8 cellular contexts compared by ENCODE assay signal in genomic region chr14:94180655-94181271, GRCh38. TPM values are rescaled to one million over a fixed set of nuclear protein-coding genes. Genes with fewer than 3 reads are reported as not detected.
DNase-seq lines count a peak whose midpoint lies in the region; ATAC-seq and TF ChIP-seq lines count a peak whose summit lies in the region.

No MANE protein-coding gene starts in this region.

- H3K9me2 ChIP-seq in Karpas-422 (replicated peaks; ENCODE audit: insufficient read depth, low read length) = no peaks in the 10 kb centered on the region

- H3K4me3 ChIP-seq in Karpas-422 (ENCODE audit: low read length) = no peak overlapping the region

- H4K20me1 ChIP-seq in Karpas-422 (ENCODE audit: insufficient read depth, low read depth, low read length) = no peaks in the 10 kb centered on the region

- ATAC-seq in GM21360 (IDR thresholded peaks at IDR 0.05; ENCODE audit: unreplicated experiment) (peak; percentile 76), SK-N-SH treated with all-trans-retinoic acid at 6 μM for 48 hours (peak; percentile 92), naive B cell (ENCODE audit: low read depth in 2 of 2) (peak; percentile 85 to 87)

- H3K79me2 ChIP-seq in Karpas-422 (ENCODE audit: low read length) = no peaks in the 10 kb centered on the region

- TF ChIP-seq CTCF in endothelial cell (IDR thresholded peaks at IDR 0.05; ENCODE audit: unreplicated experiment) = peak; percentile 48

- peaks cover 3% of the 10 kb centered on the region for H3K27me3 Mint-ChIP-seq in endothelial cell (ENCODE audit: unreplicated experiment)
- peaks cover 36 to 56% (median 36%) of the 10 kb centered on the region in 3 donors for H3K27me3 Mint-ChIP-seq in naive B cell

- no peaks in the 10 kb centered on the region for H3K9me3 ChIP-seq in Karpas-422 (ENCODE audit: low read length)

- H3K27ac Mint-ChIP-seq in endothelial cell (ENCODE audit: unreplicated experiment) = no peak overlapping the region
- H3K27ac Mint-ChIP-seq in naive B cell = peak overlapping the region in 4 of 6 donors; percentile 0 to 72 (median 34)

- H3K4me3 Mint-ChIP-seq in endothelial cell (ENCODE audit: unreplicated experiment) (no peak overlapping the region), naive B cell (peak overlapping the region in 6 of 8 donors; percentile 0 to 28 (median 20))

- peak overlapping the region; percentile 4 for H3K4me2 ChIP-seq in Karpas-422 (ENCODE audit: low read depth, low read length, poor library complexity, severe bottlenecking)

- DNase-seq in NCI-H1436 (lab: John Stamatoyannopoulos, UW) (peak; percentile 8), NCI-H1436 treated with DMSO at 0.1 percent for 48 hours (lab: John Stamatoyannopoulos, UW) (no peak), Karpas-422 (peak; percentile 89), endothelial cell (ENCODE audit: low spot score) (no peak), naive B cell (peak; percentile 60), UCSD-AML1 (lab: John Stamatoyannopoulos, UW; ENCODE audit: unreplicated experiment) (no peak)

- H3K27me3 ChIP-seq in Karpas-422 (ENCODE audit: low read length) = no peaks in the 10 kb centered on the region

- no peak overlapping the region for H2AFZ ChIP-seq in Karpas-422 (ENCODE audit: low read length)

- H3K4me1 ChIP-seq in Karpas-422 (ENCODE audit: low read length) = peaks cover 7% of the 10 kb centered on the region

- H3K4me1 Mint-ChIP-seq in endothelial cell (ENCODE audit: unreplicated experiment) = no peaks in the 10 kb centered on the region
- peaks cover 8 to 13% (median 10%) of the 10 kb centered on the region in 3 donors for H3K4me1 Mint-ChIP-seq in naive B cell

- H3K9me3 Mint-ChIP-seq in endothelial cell (ENCODE audit: unreplicated experiment) (no peaks in the 10 kb centered on the region), naive B cell (no peaks in the 10 kb centered on the region)

- H3K27ac ChIP-seq in Karpas-422 (ENCODE audit: low read length) = no peak overlapping the region

- no peak overlapping the region for H3K9ac ChIP-seq in Karpas-422 (ENCODE audit: low read length)

- H3K36me3 ChIP-seq in Karpas-422 (ENCODE audit: insufficient read depth, low read length) = no peaks in the 10 kb centered on the region

- no peaks in the 10 kb centered on the region for H3K36me3 Mint-ChIP-seq in endothelial cell (ENCODE audit: low read depth, unreplicated experiment)
- H3K36me3 Mint-ChIP-seq in naive B cell = no peaks in the 10 kb centered on the region

TF ChIP-seq in SK-N-SH treated with all-trans-retinoic acid at 6 μM for 48 hours, 23 proteins besides CTCF, POLR2A, EP300 and RAD21:
- TF ChIP-seq ZFP30 (CRISPR knock-in tag; IDR thresholded peaks at IDR 0.05) (no peak), ESRRG (CRISPR knock-in tag; IDR thresholded peaks at IDR 0.05) (no peak), RARB (CRISPR knock-in tag; IDR thresholded peaks at IDR 0.05) (no peak), ZNF8 (CRISPR knock-in tag; IDR thresholded peaks at IDR 0.05) (no peak)
TF ChIP-seq in SK-N-SH treated with all-trans-retinoic acid at 6 μM for 48 hours: peak in this region for 0.

RNA-seq across cellular contexts. Expression of gene PPP4R4, which starts 6.6 kb away (rescaled TPM):
- 0.75 and 0.79 TPM in 2 replicates for total RNA-seq in Karpas-422 (2014; rRNA removed; shearing (Covaris generic); ENCODE audit: low replicate concordance)
- total RNA-seq in endothelial cell (ENCODE audit: unreplicated experiment) = 0.18 TPM
- under 1 TPM in 1 of 6 donors, not detected in 5; 0.09 TPM for polyA plus RNA-seq in naive B cell (ENCODE audit: low read depth in 6 of 6)

RNA-seq across cellular contexts. Expression of gene IFI27L2, which starts 51.4 kb away (rescaled TPM):
- total RNA-seq in Karpas-422 (2014; rRNA removed; shearing (Covaris generic); ENCODE audit: low replicate concordance) = 118 and 145 TPM in 2 replicates
- 23.7 TPM for total RNA-seq in endothelial cell (ENCODE audit: unreplicated experiment)
- 10 to 100 TPM; 62.8 to 96.4 (median 72.6) TPM for polyA plus RNA-seq in naive B cell (ENCODE audit: low read depth in 6 of 6)

Comparison
In these comparisons a context has a peak if more than half of its experiments do, and no peak if none do; other contexts are left out.
1. DNase-seq: peak in NCI-H1436 (single experiment), Karpas-422 (single experiment) and naive B cell (single experiment); none in NCI-H1436 treated with DMSO at 0.1 percent for 48 hours (single experiment), endothelial cell (single experiment) and UCSD-AML1 (single experiment).
2. Peak in every context shown above with its lines, with median percentiles within 50 percentile points of each other: ATAC-seq.